ENCODE assay signal across 8 cellular contexts in genomic region chr5:143398451-143399237, GRCh38. TPM values are rescaled to one million over a fixed set of nuclear protein-coding genes. Genes with fewer than 3 reads are reported as not detected.
DNase-seq lines count a peak whose midpoint lies in the region; ATAC-seq and TF ChIP-seq lines count a peak whose summit lies in the region.

No MANE protein-coding gene starts in this region.

- H3K4me1 ChIP-seq in smooth muscle cell (ENCODE audit: low read depth): peaks cover 54% of the 10 kb centered on the region

- no peaks in the 10 kb centered on the region for H3F3A ChIP-seq in smooth muscle cell (ENCODE audit: low read depth)

- no peak overlapping the region for H2AFZ ChIP-seq in smooth muscle cell (ENCODE audit: low read depth)

- TF ChIP-seq CTCF in fibroblast of mammary gland (conservative IDR thresholded peaks at IDR 0.05; ENCODE audit: control insufficient read depth, insufficient read depth, low read depth, low read length) (no peak), smooth muscle cell (IDR thresholded peaks at IDR 0.05; ENCODE audit: borderline replicate concordance, insufficient read depth, poor library complexity, severe bottlenecking) (no peak)

- intact Hi-C loops in posterior cingulate gyrus (cut with DNase I): loop anchor here (10.0 kb wide), 1 partner anchor 54 kb away; no protein-coding TSS in a partner anchor

- H3K9ac ChIP-seq in smooth muscle cell (ENCODE audit: low read depth): peak overlapping the region; percentile 54

- H3K9me3 ChIP-seq in smooth muscle cell (replicated peaks; ENCODE audit: low read depth): no peaks in the 10 kb centered on the region

- peaks cover 98% of the 10 kb centered on the region for H3K79me2 ChIP-seq in smooth muscle cell (ENCODE audit: low read depth)

- H3K36me3 ChIP-seq in smooth muscle cell (ENCODE audit: low read depth): no peaks in the 10 kb centered on the region

- no peaks in the 10 kb centered on the region for H3K27me3 ChIP-seq in smooth muscle cell (ENCODE audit: low read depth)

- H3K4me2 ChIP-seq in smooth muscle cell: peak overlapping the region; percentile 89

- DNase-seq in NCI-H2171 treated with DMSO at 0.1 percent for 48 hours (lab: John Stamatoyannopoulos, UW) (peak; percentile 37), NCI-H2171 (lab: John Stamatoyannopoulos, UW) (no peak), RPMI8226 (peak; percentile 56), fibroblast of mammary gland (ENCODE audit: low read depth) (peak; percentile 52), smooth muscle cell (lab: John Stamatoyannopoulos, UW; ENCODE audit: unreplicated experiment) (no peak), posterior cingulate gyrus (no peak)

- no peak overlapping the region for H3K27ac ChIP-seq in smooth muscle cell (ENCODE audit: low read depth)

- H3K4me3 ChIP-seq in fibroblast of mammary gland (ENCODE audit: control insufficient read depth, low read depth, low read length): peak overlapping the region; percentile 88
- peak overlapping the region; percentile 94 for H3K4me3 ChIP-seq in smooth muscle cell

- WGBS in smooth muscle cell (ENCODE audit: low lambda C conversion rate): 62% methylated on average over 8 of the region's 8 CpGs

- ATAC-seq in HG02588 (IDR thresholded peaks at IDR 0.05; ENCODE audit: unreplicated experiment) (no peak), GM19328 (IDR thresholded peaks at IDR 0.05; ENCODE audit: unreplicated experiment) (no peak)

- peaks cover 91% of the 10 kb centered on the region for H4K20me1 ChIP-seq in smooth muscle cell (ENCODE audit: low read depth)

RNA-seq across cellular contexts. Expression of gene NR3C1, which starts 4.8 kb away (rescaled TPM):
- total RNA-seq in smooth muscle cell: 101 and 103 TPM in 2 replicates
- 48.1 and 76.5 TPM in 2 replicates for polyA plus RNA-seq in smooth muscle cell

Comparison
In these comparisons a context has a peak if more than half of its experiments do, and no peak if none do; other contexts are left out.
1. DNase-seq: peak in NCI-H2171 treated with DMSO at 0.1 percent for 48 hours (single experiment), RPMI8226 (single experiment) and fibroblast of mammary gland (single experiment); none in NCI-H2171 (single experiment), smooth muscle cell (single experiment) and posterior cingulate gyrus (0 of 10).